25 cellular contexts compared by ENCODE assay signal in the genomic region with DNA sequence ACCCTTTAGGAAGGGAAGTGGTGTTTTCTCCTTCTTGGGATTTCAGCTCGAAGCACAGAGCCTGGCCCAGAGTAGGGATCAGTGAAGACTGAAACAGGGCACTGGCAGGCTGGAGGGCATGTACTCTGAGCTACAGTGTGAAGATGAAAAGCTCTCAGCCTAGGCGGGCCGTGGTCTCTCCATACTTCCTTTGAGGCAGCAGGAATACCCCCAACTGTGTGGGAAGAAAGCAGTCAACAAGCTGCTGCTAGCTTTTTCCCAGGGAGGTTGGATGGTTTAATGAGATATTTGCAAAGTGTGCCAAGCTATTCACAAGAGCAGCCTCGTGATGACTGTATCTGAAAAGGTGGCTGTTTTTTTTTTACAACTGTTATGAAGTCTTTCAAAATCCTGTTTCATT.
"Had no signal": no experiment of that assay in that cellular context is flagged by ENCODE, and none has a peak within 500 bp of the region (broad histone marks: within the 10 kb centered on the region; RNA-seq: fewer than 3 reads in every experiment).

No MANE protein-coding gene starts in this region.

- H3K27me3 ChIP-seq: esophagus muscularis mucosa, foreskin keratinocyte, heart left ventricle, ovary, uterus had no signal

- H3K4me3 ChIP-seq: esophagus muscularis mucosa, heart left ventricle, ovary, skin epidermis, uterus had no signal

- H3K27me3 Mint-ChIP-seq: activated naive CD8-positive, alpha-beta T cell; brain; progenitor cell of endocrine pancreas; stimulated activated naive CD8-positive, alpha-beta T cell treated with anti-CD3 and anti-CD28 coated beads, Interleukin-15, Interleukin-2, amounts not matched to agents 100 ng/mL and 50 ng/mL, for 24 hours; type B pancreatic cell had no signal

- H3K4me3 Mint-ChIP-seq: activated naive CD8-positive, alpha-beta T cell; brain; nephron; stimulated activated effector memory CD8-positive, alpha-beta T cell treated with anti-CD3 and anti-CD28 coated beads, Interleukin-12 subunit alpha, Interleukin-12 subunit beta, amount 100 ng/mL, for 72 hours; stimulated activated naive CD8-positive, alpha-beta T cell treated with anti-CD3 and anti-CD28 coated beads, Interleukin-15, Interleukin-2, amounts not matched to agents 100 ng/mL and 50 ng/mL, for 24 hours; T-helper 2 cell treated with Interferon-gamma antibody and Interleukin-4, amounts not matched to agents 5 μg/mL and 100 μg/mL, for 36 hours; type B pancreatic cell had no signal

- H3K36me3 ChIP-seq: ovary, uterus had no signal

- DNase-seq: activated CD4-positive, alpha-beta T cell treated with anti-CD3 and anti-CD28 coated beads for 48 hours; activated CD4-positive, alpha-beta T cell treated with anti-CD3 and anti-CD28 coated beads, Interleukin-2, amount 50 U/mL, for 48 hours; activated CD8-positive, alpha-beta memory T cell treated with anti-CD3 and anti-CD28 coated beads for 24 hours; activated effector memory CD4-positive, alpha-beta T cell treated with Interleukin-2 at 50 U/mL for 16 hours; activated naive CD4-positive, alpha-beta T cell treated with Interleukin-2 at 50 U/mL for 16 hours; anterior cingulate cortex; caudate nucleus; foreskin keratinocyte; heart left ventricle; left cardiac atrium; left ventricle myocardium superior; ovary; stimulated activated CD4-positive, alpha-beta T cell treated with anti-CD3 and anti-CD28 coated beads, Interleukin-4, amount 100 ng/mL, for 24 hours; uterus had no signal

- H3K36me3 Mint-ChIP-seq: stimulated activated effector memory CD8-positive, alpha-beta T cell treated with anti-CD3 and anti-CD28 coated beads, Interleukin-12 subunit alpha, Interleukin-12 subunit beta, amount 100 ng/mL, for 72 hours; type B pancreatic cell had no signal

- H3K27ac Mint-ChIP-seq: activated naive CD8-positive, alpha-beta T cell; nephron; progenitor cell of endocrine pancreas; stimulated activated effector memory CD8-positive, alpha-beta T cell treated with anti-CD3 and anti-CD28 coated beads, Interleukin-12 subunit alpha, Interleukin-12 subunit beta, amount 100 ng/mL, for 72 hours; stimulated activated naive CD8-positive, alpha-beta T cell treated with anti-CD3 and anti-CD28 coated beads, Interleukin-15, Interleukin-2, amounts not matched to agents 100 ng/mL and 50 ng/mL, for 24 hours; T-helper 2 cell treated with Interferon-gamma antibody and Interleukin-4, amounts not matched to agents 5 μg/mL and 100 μg/mL, for 36 hours; type B pancreatic cell had no signal

- H3K9me3 ChIP-seq: esophagus muscularis mucosa, ovary, uterus had no signal

- H3K27ac ChIP-seq: esophagus muscularis mucosa, foreskin keratinocyte, heart left ventricle, ovary, skin epidermis, uterus, VCaP had no signal

- H3K9me3 Mint-ChIP-seq: stimulated activated effector memory CD8-positive, alpha-beta T cell treated with anti-CD3 and anti-CD28 coated beads, Interleukin-12 subunit alpha, Interleukin-12 subunit beta, amount 100 ng/mL, for 72 hours; stimulated activated naive CD8-positive, alpha-beta T cell treated with anti-CD3 and anti-CD28 coated beads, Interleukin-15, Interleukin-2, amounts not matched to agents 100 ng/mL and 50 ng/mL, for 24 hours; T-helper 2 cell treated with Interferon-gamma antibody and Interleukin-4, amounts not matched to agents 5 μg/mL and 100 μg/mL, for 36 hours; type B pancreatic cell had no signal

- H3K4me1 ChIP-seq: esophagus muscularis mucosa, foreskin keratinocyte, uterus had no signal

- H3K4me1 Mint-ChIP-seq: nephron; stimulated activated effector memory CD8-positive, alpha-beta T cell treated with anti-CD3 and anti-CD28 coated beads, Interleukin-12 subunit alpha, Interleukin-12 subunit beta, amount 100 ng/mL, for 72 hours had no signal
